ENCODE assay signal across 7 cellular contexts in the genomic region with DNA sequence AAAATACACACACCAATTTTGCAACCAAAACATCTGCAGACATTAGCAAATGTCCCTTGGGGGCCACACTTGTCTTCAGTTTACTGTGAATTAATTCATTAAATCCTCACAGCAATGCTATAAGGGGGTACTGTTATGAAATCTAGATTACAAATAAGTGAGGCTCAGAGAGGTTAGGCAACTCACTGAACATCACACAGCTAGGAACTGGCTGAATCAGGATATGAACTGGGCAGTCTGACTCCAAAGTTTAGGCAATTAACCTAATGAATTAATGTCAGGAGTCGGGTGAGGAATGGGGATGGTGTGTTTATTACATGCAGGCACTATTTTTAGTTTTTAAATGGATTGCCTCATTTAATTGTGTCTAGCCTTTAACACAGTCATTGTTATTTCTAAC.
"Had no signal": no experiment of that assay in that cellular context is flagged by ENCODE, and none has a peak within 500 bp of the region (broad histone marks: within the 10 kb centered on the region; RNA-seq: fewer than 3 reads in every experiment).

No MANE protein-coding gene starts in this region.

- H3K4me1 ChIP-seq: HAP-1 had no signal

- H3K9me3 ChIP-seq: HAP-1 had no signal

- H3K4me3 ChIP-seq: GM23338, HAP-1 had no signal

- DNase-seq: H7, HFFc6, IMR-90, KBM-7 had no signal

- H3K36me3 ChIP-seq: HAP-1 had no signal

- ATAC-seq: GM23338, HCT116 had no signal
